In genomic region chr18:36519358-36519757, GRCh38 we compare ENCODE assay signal across 1 cellular context.
TF ChIP-seq lines count a peak whose summit lies in the region.

No MANE protein-coding gene starts in this region.

TF ChIP-seq in SK-N-SH treated with all-trans-retinoic acid at 6 μM for 48 hours, 23 proteins besides CTCF, POLR2A, EP300 and RAD21 (continued from another document):
- TF ChIP-seq TSHZ2 (CRISPR knock-in tag; IDR thresholded peaks at IDR 0.05) (no peak), ISL1 (CRISPR knock-in tag; IDR thresholded peaks at IDR 0.05) (no peak), ARNTL (CRISPR knock-in tag; IDR thresholded peaks at IDR 0.05; ENCODE audit: borderline replicate concordance, low read depth) (no peak), ZNF565 (CRISPR knock-in tag; conservative IDR thresholded peaks at IDR 0.05; ENCODE audit: low read depth) (no peak), ZFP30 (CRISPR knock-in tag; IDR thresholded peaks at IDR 0.05) (no peak), BACH2 (CRISPR knock-in tag; IDR thresholded peaks at IDR 0.05; ENCODE audit: borderline replicate concordance) (no peak), TOX (CRISPR knock-in tag; IDR thresholded peaks at IDR 0.05; ENCODE audit: borderline replicate concordance) (no peak), GLIS3 (CRISPR knock-in tag; IDR thresholded peaks at IDR 0.05) (no peak)
